11 cellular contexts compared by ENCODE assay signal in the genomic region with DNA sequence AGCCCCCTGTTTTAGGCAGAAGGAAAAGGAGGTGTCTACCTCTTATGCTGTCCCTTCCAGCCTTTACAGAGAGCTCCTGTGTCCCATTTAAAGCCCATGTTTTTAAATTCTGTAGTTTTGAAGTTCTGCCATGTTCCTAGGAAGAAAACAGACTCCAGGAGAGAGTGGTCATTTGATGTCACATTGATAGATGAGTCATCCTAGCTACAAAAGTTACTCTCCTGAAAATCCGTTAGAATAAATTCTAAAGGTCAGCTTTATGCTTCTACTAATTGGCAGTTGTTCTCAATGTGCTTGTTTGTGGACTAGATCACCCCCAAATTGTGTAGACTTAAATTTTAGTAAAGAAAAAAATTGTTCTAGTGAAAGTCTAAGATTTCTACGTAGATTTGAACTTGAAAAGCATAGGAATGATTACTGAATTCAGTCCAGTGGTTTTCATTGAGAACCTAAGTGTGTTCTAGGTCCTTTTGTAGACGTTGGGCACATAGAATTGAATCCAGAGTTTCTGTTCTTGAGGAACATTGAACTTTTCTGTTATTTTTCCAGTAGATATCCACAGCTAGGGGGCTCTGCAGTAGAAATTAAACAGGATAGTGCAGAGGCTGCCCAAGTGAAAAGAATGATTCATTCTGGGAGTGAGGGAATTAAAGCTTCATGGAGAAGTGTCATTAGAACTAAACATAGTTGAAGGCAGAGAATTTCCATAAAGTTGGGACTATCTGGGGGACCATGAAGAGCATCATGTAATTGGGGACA.
DNase-seq lines count a peak whose midpoint lies in the region; ATAC-seq and TF ChIP-seq lines count a peak whose summit lies in the region.
"Had no signal": no experiment of that assay in that cellular context is flagged by ENCODE, and none has a peak within 500 bp of the region (broad histone marks: within the 10 kb centered on the region; RNA-seq: fewer than 3 reads in every experiment).

No MANE protein-coding gene starts in this region.

- H3K9me2 ChIP-seq in hepatocyte (replicated peaks; ENCODE audit: insufficient read depth): no peaks in the 10 kb centered on the region

- H3K4me1 ChIP-seq in breast epithelium: no peaks in the 10 kb centered on the region
- peaks cover 0 to 13% of the 10 kb centered on the region in 2 donors for H3K4me1 ChIP-seq in adrenal gland (replicated peaks in 1 of 2)
- H3K4me1 ChIP-seq in hepatocyte (ENCODE audit: insufficient read depth): peaks cover 24% of the 10 kb centered on the region
- peaks cover 0 to 35% (median 14%) of the 10 kb centered on the region in 5 donors for H3K4me1 ChIP-seq in subcutaneous abdominal adipose tissue (ENCODE audit: control insufficient read depth in 5 of 5, insufficient read depth in 5 of 5, low read length in 5 of 5)

- H3K27ac Mint-ChIP-seq in MCF 10A (ENCODE audit: low read depth, unreplicated experiment): no peak overlapping the region
- no peak overlapping the region for H3K27ac Mint-ChIP-seq in activated naive CD4-positive, alpha-beta T cell treated with anti-CD3 and anti-CD28 coated beads, Interleukin-2, amount 50 U/mL, for 72 hours
- no peak overlapping the region for H3K27ac Mint-ChIP-seq in stimulated activated naive CD8-positive, alpha-beta T cell treated with anti-CD3 and anti-CD28 coated beads, Interleukin-15, amount 100 ng/mL, for 72 hours
- H3K27ac Mint-ChIP-seq: dendritic cell treated with granulocyte-macrophage colony-stimulating factor and Interleukin-4, amounts not matched to agents 40 ng/mL and 50 ng/mL, for 4 days; stimulated activated naive CD8-positive, alpha-beta T cell treated with anti-CD3 and anti-CD28 coated beads, Interleukin-15, Interleukin-2, amounts not matched to agents 100 ng/mL and 50 ng/mL, for 24 hours had no signal

- intact Hi-C loops in MCF 10A (cut with micrococcal nuclease) (no loop called here), breast epithelium (cut with DNase I; ENCODE audit: low total_unique reads) (no loop called here), adrenal gland (cut with DNase I) (no loop called here)

- peaks cover 12% of the 10 kb centered on the region for H3K4me1 Mint-ChIP-seq in MCF 10A (ENCODE audit: insufficient read depth, unreplicated experiment)
- H3K4me1 Mint-ChIP-seq in stimulated activated naive CD8-positive, alpha-beta T cell treated with anti-CD3 and anti-CD28 coated beads, Interleukin-15, amount 100 ng/mL, for 72 hours: peaks cover 8% of the 10 kb centered on the region

- no peak overlapping the region for H3K4me3 Mint-ChIP-seq in MCF 10A (ENCODE audit: unreplicated experiment)
- H3K4me3 Mint-ChIP-seq in stimulated activated naive CD8-positive, alpha-beta T cell treated with anti-CD3 and anti-CD28 coated beads, Interleukin-15, amount 100 ng/mL, for 72 hours: no peak overlapping the region
- H3K4me3 Mint-ChIP-seq: dendritic cell treated with granulocyte-macrophage colony-stimulating factor and Interleukin-4, amounts not matched to agents 40 ng/mL and 50 ng/mL, for 4 days; stimulated activated naive CD8-positive, alpha-beta T cell treated with anti-CD3 and anti-CD28 coated beads, Interleukin-15, Interleukin-2, amounts not matched to agents 100 ng/mL and 50 ng/mL, for 24 hours had no signal

- CTCF ChIA-PET in MCF 10A (lab: Yijun Ruan, JAX): interaction anchor here (0.6 to 1.5 kb wide), 6 partner anchors 11 to 779 kb away, joined by 3 to 11 read pairs (median 3); no protein-coding TSS in a partner anchor

- no peak for ATAC-seq in activated naive CD4-positive, alpha-beta T cell treated with anti-CD3 and anti-CD28 coated beads, Interleukin-2, amount 50 U/mL, for 72 hours
- ATAC-seq in stimulated activated naive CD8-positive, alpha-beta T cell treated with anti-CD3 and anti-CD28 coated beads, Interleukin-15, amount 100 ng/mL, for 72 hours: no peak

- TF ChIP-seq CTCF in MCF 10A (IDR thresholded peaks at IDR 0.05; ENCODE audit: unreplicated experiment) (peak; percentile 13), breast epithelium (IDR thresholded peaks at IDR 0.05) (no peak), adrenal gland (IDR thresholded peaks at IDR 0.05) (peak in 5 of 6 experiments; percentile 7 to 22 (median 20)), hepatocyte (IDR thresholded peaks at IDR 0.05; ENCODE audit: poor library complexity) (peak; percentile 20)

- H3K36me3 Mint-ChIP-seq in MCF 10A (ENCODE audit: insufficient read depth, unreplicated experiment): peaks cover 14% of the 10 kb centered on the region
- H3K36me3 Mint-ChIP-seq in activated naive CD4-positive, alpha-beta T cell treated with anti-CD3 and anti-CD28 coated beads, Interleukin-2, amount 50 U/mL, for 72 hours: no peaks in the 10 kb centered on the region

- H4K20me1 ChIP-seq in hepatocyte (ENCODE audit: insufficient read depth, poor library complexity, severe bottlenecking): no peaks in the 10 kb centered on the region

- H3K36me3 ChIP-seq in breast epithelium (no peaks in the 10 kb centered on the region), adrenal gland (replicated peaks in 1 of 2) (no peaks in the 10 kb centered on the region), hepatocyte (replicated peaks; ENCODE audit: insufficient read depth, low read depth) (no peaks in the 10 kb centered on the region), subcutaneous abdominal adipose tissue (ENCODE audit: control insufficient read depth in 5 of 5, insufficient read depth in 5 of 5, low read length in 5 of 5) (peaks cover 0 to 3% (median 2%) of the 10 kb centered on the region in 5 donors)

- peak; percentile 28 for DNase-seq in MCF 10A (ENCODE audit: unreplicated experiment)
- DNase-seq in breast epithelium (ENCODE audit: low spot score in 2 of 2): no peak
- DNase-seq in adrenal gland: no peak
- DNase-seq in hepatocyte (ENCODE audit: low spot score): no peak
- no peak for DNase-seq in DMS79 (lab: John Stamatoyannopoulos, UW)
- no peak for DNase-seq in activated naive CD4-positive, alpha-beta T cell treated with anti-CD3 and anti-CD28 coated beads, Interleukin-2, amount 50 U/mL, for 72 hours (ENCODE audit: low spot score in 2 of 2)
- no peak for DNase-seq in stimulated activated naive CD8-positive, alpha-beta T cell treated with anti-CD3 and anti-CD28 coated beads, Interleukin-15, amount 100 ng/mL, for 72 hours
- DNase-seq: 8988T had no signal

- H3K4me2 ChIP-seq in hepatocyte: no peak overlapping the region

- H3K4me3 ChIP-seq in breast epithelium (no peak overlapping the region), adrenal gland (no peak overlapping the region), hepatocyte (no peak overlapping the region), subcutaneous abdominal adipose tissue (ENCODE audit: low read depth in 1 of 5, low read length in 5 of 5) (no peak overlapping the region)

- POLR2A ChIA-PET in MCF 10A (lab: Yijun Ruan, JAX): interaction anchor here (0.7 kb wide), 1 partner anchor 26 kb away, joined by 4 read pairs; no protein-coding TSS in a partner anchor

- no peak overlapping the region for H2AFZ ChIP-seq in hepatocyte

- H3K9me3 Mint-ChIP-seq in MCF 10A (ENCODE audit: unreplicated experiment): no peaks in the 10 kb centered on the region
- H3K9me3 Mint-ChIP-seq in activated naive CD4-positive, alpha-beta T cell treated with anti-CD3 and anti-CD28 coated beads, Interleukin-2, amount 50 U/mL, for 72 hours: no peaks in the 10 kb centered on the region
- no peaks in the 10 kb centered on the region for H3K9me3 Mint-ChIP-seq in stimulated activated naive CD8-positive, alpha-beta T cell treated with anti-CD3 and anti-CD28 coated beads, Interleukin-15, amount 100 ng/mL, for 72 hours
- H3K9me3 Mint-ChIP-seq: dendritic cell treated with granulocyte-macrophage colony-stimulating factor and Interleukin-4, amounts not matched to agents 40 ng/mL and 50 ng/mL, for 4 days; stimulated activated naive CD8-positive, alpha-beta T cell treated with anti-CD3 and anti-CD28 coated beads, Interleukin-15, Interleukin-2, amounts not matched to agents 100 ng/mL and 50 ng/mL, for 24 hours had no signal

- TF ChIP-seq POLR2A in breast epithelium (IDR thresholded peaks at IDR 0.05): no peak
- no peak for TF ChIP-seq POLR2A in adrenal gland (IDR thresholded peaks at IDR 0.05)

- H3K27ac ChIP-seq in breast epithelium (no peak overlapping the region), adrenal gland (no peak overlapping the region), hepatocyte (no peak overlapping the region), subcutaneous abdominal adipose tissue (ENCODE audit: low read depth, low read length) (peak overlapping the region; percentile 19)

- H3K27me3 ChIP-seq in breast epithelium: no peaks in the 10 kb centered on the region
- no peaks in the 10 kb centered on the region for H3K27me3 ChIP-seq in adrenal gland
- H3K27me3 ChIP-seq in hepatocyte: no peaks in the 10 kb centered on the region
- no peaks in the 10 kb centered on the region for H3K27me3 ChIP-seq in subcutaneous abdominal adipose tissue (ENCODE audit: control insufficient read depth in 5 of 5, insufficient read depth in 4 of 5, low read length in 5 of 5)

- no peaks in the 10 kb centered on the region for H3K9me3 ChIP-seq in breast epithelium
- no peaks in the 10 kb centered on the region for H3K9me3 ChIP-seq in adrenal gland (replicated peaks in 1 of 3)
- H3K9me3 ChIP-seq in hepatocyte (ENCODE audit: low read depth): no peaks in the 10 kb centered on the region
- H3K9me3 ChIP-seq in subcutaneous abdominal adipose tissue (ENCODE audit: control insufficient read depth in 5 of 5, low read length in 5 of 5): no peaks in the 10 kb centered on the region

- H3K9ac ChIP-seq in subcutaneous abdominal adipose tissue (ENCODE audit: low read length in 5 of 5): no peak overlapping the region

- whole genome bisulfite sequencing in adrenal gland, 4 donors: 68 to 75% (median 70%) methylated on average over 3 of the region's 3 CpGs
- 81% methylated on average over 3 of the region's 3 CpGs for WGBS in hepatocyte (ENCODE audit: low lambda C conversion rate, missing lambda C conversion rate)

- BruUV-seq in MCF 10A (replicated peaks; lab: Mats Ljungman, UMichigan): no TSS peak

- H3K27me3 Mint-ChIP-seq in MCF 10A (ENCODE audit: insufficient read depth, unreplicated experiment): no peaks in the 10 kb centered on the region
- peaks cover 64% of the 10 kb centered on the region for H3K27me3 Mint-ChIP-seq in stimulated activated naive CD8-positive, alpha-beta T cell treated with anti-CD3 and anti-CD28 coated beads, Interleukin-15, amount 100 ng/mL, for 72 hours

- H3K79me2 ChIP-seq in hepatocyte: peaks cover 50% of the 10 kb centered on the region

Comparison
In these comparisons a context has a peak if more than half of its experiments do, and no peak if none do; other contexts are left out.
1. CTCF ChIP-seq: peak in MCF 10A (single experiment), adrenal gland (5 of 6) and hepatocyte (single experiment); none in breast epithelium (0 of 3).